In genomic region chr5:177469061-177469628, GRCh38 we compare ENCODE assay signal across 13 cellular contexts. TPM values are rescaled to one million over a fixed set of nuclear protein-coding genes. Genes with fewer than 3 reads are reported as not detected.
DNase-seq lines count a peak whose midpoint lies in the region; ATAC-seq and TF ChIP-seq lines count a peak whose summit lies in the region.
"Had no signal": no experiment of that assay in that cellular context is flagged by ENCODE, and none has a peak within 500 bp of the region (broad histone marks: within the 10 kb centered on the region; RNA-seq: fewer than 3 reads in every experiment).

No MANE protein-coding gene starts in this region.

- H3K4me1 Mint-ChIP-seq in CD4-positive, alpha-beta T cell (ENCODE audit: low read depth) = peaks cover 4% of the 10 kb centered on the region

- TF ChIP-seq CTCF in dorsolateral prefrontal cortex (IDR thresholded peaks at IDR 0.05 in 54 of 56, conservative IDR thresholded peaks at IDR 0.05 in 2 of 56; ENCODE audit: low read depth in 1 of 56, partially characterized antibody in 56 of 56) = no peak
- no peak for TF ChIP-seq CTCF in Peyer's patch (IDR thresholded peaks at IDR 0.05)
- TF ChIP-seq CTCF in CD4-positive, alpha-beta T cell (IDR thresholded peaks at IDR 0.05) = no peak

- peaks cover 17% of the 10 kb centered on the region for H3K36me3 ChIP-seq in ACC112 (ENCODE audit: insufficient read depth, low read length)
- peaks cover 0 to 19% (median 0%) of the 10 kb centered on the region in 3 donors for H3K36me3 ChIP-seq in Peyer's patch

- CTCF ChIA-PET in CD4-positive, alpha-beta T cell (lab: Charles Lee) = interaction anchor here (1.4 kb wide), 1 partner anchor 159 kb away, joined by 3 read pairs; no protein-coding TSS in a partner anchor

- intact Hi-C loops in dorsolateral prefrontal cortex (cut with DNase I) = no loop called here
- intact Hi-C loops in CD4-positive, alpha-beta T cell (cut with DNase I, micrococcal nuclease) = no loop called here

- peaks cover 3% of the 10 kb centered on the region for H3K27me3 Mint-ChIP-seq in CD4-positive, alpha-beta T cell

- H3K4me3 ChIP-seq in ACC112 (ENCODE audit: low read depth, low read length) (no peak overlapping the region), dorsolateral prefrontal cortex (peak overlapping the region in 50 of 59 donors; percentile 1 to 85 (median 34)), Peyer's patch (no peak overlapping the region)
- H3K4me3 ChIP-seq: HAP-1 had no signal

- no peak overlapping the region for H3K27ac Mint-ChIP-seq in CD4-positive, alpha-beta T cell
- H3K27ac Mint-ChIP-seq: activated T-helper 17 cell treated with anti-CD3 and anti-CD28 coated beads, Interleukin-2, amount 50 U/mL, for 72 hours; memory B cell had no signal

- ATAC-seq in CD4-positive, alpha-beta T cell (ENCODE audit: poor library complexity) = no peak
- ATAC-seq: activated T-helper 17 cell treated with anti-CD3 and anti-CD28 coated beads, Interleukin-2, amount 50 U/mL, for 72 hours had no signal

- H3K9me3 Mint-ChIP-seq in CD4-positive, alpha-beta T cell = no peaks in the 10 kb centered on the region
- H3K9me3 Mint-ChIP-seq: activated T-helper 17 cell treated with anti-CD3 and anti-CD28 coated beads, Interleukin-2, amount 50 U/mL, for 72 hours; memory B cell had no signal

- DNase-seq in M059J (ENCODE audit: low read depth) (peak; percentile 16), dorsolateral prefrontal cortex (peak in 9 of 10 donors; percentile 49 to 86 (median 78)), midbrain (lab: John Stamatoyannopoulos, UW) (peak; percentile 19), superior temporal gyrus (ENCODE audit: extremely low spot score) (no peak), activated gamma-delta T cell treated with Interleukin-2 at 50 U/mL for 16 hours (no peak), Peyer's patch (no peak)
- no peak for DNase-seq in CD4-positive, alpha-beta T cell
- DNase-seq: NCI-H526 treated with DMSO at 0.1 percent for 48 hours had no signal

- no peaks in the 10 kb centered on the region for H3K36me3 Mint-ChIP-seq in CD4-positive, alpha-beta T cell (ENCODE audit: low read depth)
- H3K36me3 Mint-ChIP-seq: memory B cell had no signal

- POLR2A ChIA-PET in CD4-positive, alpha-beta T cell (lab: Charles Lee) = no interaction called here

- no peak overlapping the region for H3K4me3 Mint-ChIP-seq in CD4-positive, alpha-beta T cell
- H3K4me3 Mint-ChIP-seq: activated T-helper 17 cell treated with anti-CD3 and anti-CD28 coated beads, Interleukin-2, amount 50 U/mL, for 72 hours; memory B cell had no signal

- no peak overlapping the region for H2AFZ ChIP-seq in ACC112 (ENCODE audit: low read length, unreplicated experiment)

- no peaks in the 10 kb centered on the region for H3K9me3 ChIP-seq in Peyer's patch
- H3K9me3 ChIP-seq in CD4-positive, alpha-beta T cell (ENCODE audit: control insufficient read depth, low read length) = no peaks in the 10 kb centered on the region
- H3K9me3 ChIP-seq: HAP-1 had no signal

- H3K27ac ChIP-seq in ACC112 (ENCODE audit: low read depth, low read length) (peak overlapping the region; percentile 56), dorsolateral prefrontal cortex (peak overlapping the region in 49 of 59 donors; percentile 10 to 83 (median 60)), Peyer's patch (no peak overlapping the region)
- H3K27ac ChIP-seq in CD4-positive, alpha-beta T cell (ENCODE audit: low read depth, low read length) = no peak overlapping the region
- H3K27ac ChIP-seq: C4-2B had no signal

- H3K27me3 ChIP-seq in ACC112 (ENCODE audit: insufficient read depth, low read length) (no peaks in the 10 kb centered on the region), dorsolateral prefrontal cortex (no peaks in the 10 kb centered on the region), Peyer's patch (no peaks in the 10 kb centered on the region)
- H3K27me3 ChIP-seq in CD4-positive, alpha-beta T cell (ENCODE audit: control insufficient read depth, insufficient read depth, low read length) = no peaks in the 10 kb centered on the region

- TF ChIP-seq POLR2A in Peyer's patch (IDR thresholded peaks at IDR 0.05) = no peak

- H3K4me1 ChIP-seq in ACC112 (ENCODE audit: control insufficient read depth, insufficient read depth, low read length, unreplicated experiment) (peaks cover 39% of the 10 kb centered on the region), Peyer's patch (peaks cover 0 to 22% (median 10%) of the 10 kb centered on the region in 4 donors)

- peaks cover 45% of the 10 kb centered on the region for H3K79me2 ChIP-seq in ACC112 (ENCODE audit: control insufficient read depth, insufficient read depth, low read length, unreplicated experiment)

RNA-seq across cellular contexts. Expression of gene DBN1, which starts 4.3 kb away (rescaled TPM):
- 73.0 and 121 TPM in 2 replicates for total RNA-seq in M059J (2014; rRNA removed; shearing (Covaris generic))
- 100 to 1,000 TPM in 63 of 120 experiments, 10 to 100 TPM in 57; 46.8 to 130 (median 101) TPM for total RNA-seq in dorsolateral prefrontal cortex
- total RNA-seq in Peyer's patch = 10 to 100 TPM; 14.2 to 77.6 (median 23.1) TPM
- 1 to 10 TPM; 1.8 to 2.5 TPM for total RNA-seq in CD4-positive, alpha-beta T cell

RNA-seq across cellular contexts. Expression of gene PRR7, which starts 22.5 kb away (rescaled TPM):
- total RNA-seq in M059J (2014; rRNA removed; shearing (Covaris generic)) = 24.8 and 44.4 TPM in 2 replicates
- total RNA-seq in dorsolateral prefrontal cortex = 10 to 100 TPM in 119 of 120 experiments, 1 to 10 TPM in 1; 8.4 to 26.6 (median 16.7) TPM
- total RNA-seq in Peyer's patch = 1 to 10 TPM in 2 of 4 donors, under 1 TPM in 1, not detected in 1; 0.70 to 2.2 (median 1.9) TPM
- 10 to 100 TPM; 23.3 to 23.5 TPM for total RNA-seq in CD4-positive, alpha-beta T cell

RNA-seq across cellular contexts. Expression of gene PDLIM7, which starts 28.3 kb away (rescaled TPM):
- 172 and 230 TPM in 2 replicates for total RNA-seq in M059J (2014; rRNA removed; shearing (Covaris generic))
- total RNA-seq in dorsolateral prefrontal cortex (10 to 100 TPM; 12.0 to 88.0 (median 35.5) TPM), Peyer's patch (100 to 1,000 TPM in 1 of 4 donors, 10 to 100 TPM in 3; 17.4 to 137 (median 23.3) TPM)
- total RNA-seq in CD4-positive, alpha-beta T cell = 1 to 10 TPM; 5.2 to 6.0 TPM

RNA-seq across cellular contexts. Expression of gene DOK3, which starts 40.5 kb away (rescaled TPM):
- 2.2 and 6.7 TPM in 2 replicates for total RNA-seq in M059J (2014; rRNA removed; shearing (Covaris generic))
- total RNA-seq in dorsolateral prefrontal cortex (10 to 100 TPM in 81 of 120 experiments, 1 to 10 TPM in 39; 4.4 to 26.7 (median 11.1) TPM), Peyer's patch (10 to 100 TPM in 1 of 4 donors, 1 to 10 TPM in 3; 2.1 to 52.0 (median 5.5) TPM)
- 1 to 10 TPM; 1.3 to 1.4 TPM for total RNA-seq in CD4-positive, alpha-beta T cell

RNA-seq across cellular contexts. Expression of gene GRK6, which starts 42.7 kb away (rescaled TPM):
- total RNA-seq in M059J (2014; rRNA removed; shearing (Covaris generic)) = 20.2 and 37.3 TPM in 2 replicates
- total RNA-seq in dorsolateral prefrontal cortex (10 to 100 TPM; 25.6 to 45.9 (median 34.0) TPM), Peyer's patch (100 to 1,000 TPM in 1 of 4 donors, 10 to 100 TPM in 3; 36.2 to 140 (median 40.7) TPM)
- 100 to 1,000 TPM; 186 to 192 TPM for total RNA-seq in CD4-positive, alpha-beta T cell

Comparison
In these comparisons a context has a peak if more than half of its experiments do, and no peak if none do; other contexts are left out.
1. H3K27ac ChIP-seq: peak in ACC112 (single experiment) and dorsolateral prefrontal cortex (49 of 59); none in Peyer's patch (0 of 4) and CD4-positive, alpha-beta T cell (single experiment).
2. H3K4me3 ChIP-seq: peak in dorsolateral prefrontal cortex (50 of 59); none in ACC112 (single experiment) and Peyer's patch (0 of 4).
3. DNase-seq: peak in M059J (single experiment), dorsolateral prefrontal cortex (9 of 10) and midbrain (single experiment); none in superior temporal gyrus (single experiment), activated gamma-delta T cell treated with Interleukin-2 at 50 U/mL for 16 hours (single experiment), Peyer's patch (0 of 3) and CD4-positive, alpha-beta T cell (0 of 10).
4. RNA of gene DBN1, which starts 4.3 kb away (total RNA-seq): 73.0 to 121 TPM in M059J, 46.8 to 130 TPM in dorsolateral prefrontal cortex and 14.2 to 77.6 TPM in Peyer's patch; 1.8 to 2.5 TPM in CD4-positive, alpha-beta T cell; every median in the first group is over 4 times any median in the second.